8 cellular contexts compared by ENCODE assay signal in genomic region chr3:134651347-134652041, GRCh38. TPM values are rescaled to one million over a fixed set of nuclear protein-coding genes. Genes with fewer than 3 reads are reported as not detected.
DNase-seq lines count a peak whose midpoint lies in the region; ATAC-seq and TF ChIP-seq lines count a peak whose summit lies in the region.

No MANE protein-coding gene starts in this region.

- H3K4me1 ChIP-seq in esophagus squamous epithelium (peaks cover 14 to 19% (median 18%) of the 10 kb centered on the region in 3 donors), muscle layer of colon (ENCODE audit: insufficient read depth, low read length) (peaks cover 6% of the 10 kb centered on the region), vagina (peaks cover 19% of the 10 kb centered on the region)

- DNase-seq in activated naive CD8-positive, alpha-beta T cell treated with anti-CD3 and anti-CD28 coated beads for 36 hours = no peak
- DNase-seq in activated naive CD8-positive, alpha-beta T cell treated with anti-CD3 and anti-CD28 coated beads, Interleukin-2, amount 50 U/mL, for 24 hours = no peak
- DNase-seq in esophagus squamous epithelium (lab: John Stamatoyannopoulos, UW) = no peak
- peak; percentile 85 to 86 for DNase-seq in vagina (ENCODE audit: extremely low spot score in 2 of 2)
- DNase-seq in GM19238 (ENCODE audit: insufficient read length, low spot score) = no peak
- DNase-seq in NCI-H128 (lab: John Stamatoyannopoulos, UW; ENCODE audit: unreplicated experiment) = no peak

- no peaks in the 10 kb centered on the region for H3K9me3 Mint-ChIP-seq in activated naive CD8-positive, alpha-beta T cell treated with anti-CD3 and anti-CD28 coated beads for 36 hours
- no peaks in the 10 kb centered on the region for H3K9me3 Mint-ChIP-seq in activated naive CD8-positive, alpha-beta T cell treated with anti-CD3 and anti-CD28 coated beads, Interleukin-2, amount 50 U/mL, for 24 hours

- H3K4me3 ChIP-seq in esophagus squamous epithelium = peak overlapping the region; percentile 32 to 67 (median 39)
- H3K4me3 ChIP-seq in muscle layer of colon (ENCODE audit: low read depth in 1 of 2, low read length in 2 of 2) = peak overlapping the region in 1 of 2 donors; percentile 62
- H3K4me3 ChIP-seq in vagina = peak overlapping the region; percentile 49 to 54

- H3K27me3 ChIP-seq in esophagus squamous epithelium (peaks cover 0 to 36% (median 0%) of the 10 kb centered on the region in 4 donors), muscle layer of colon (ENCODE audit: control insufficient read depth in 1 of 2, insufficient read depth in 2 of 2, low read length in 2 of 2) (no peaks in the 10 kb centered on the region), vagina (no peaks in the 10 kb centered on the region)

- H3K4me3 Mint-ChIP-seq in activated naive CD8-positive, alpha-beta T cell treated with anti-CD3 and anti-CD28 coated beads for 36 hours = peak overlapping the region; percentile 20
- H3K4me3 Mint-ChIP-seq in activated naive CD8-positive, alpha-beta T cell treated with anti-CD3 and anti-CD28 coated beads, Interleukin-2, amount 50 U/mL, for 24 hours = no peak overlapping the region

- peaks cover 20% of the 10 kb centered on the region for H3K27me3 Mint-ChIP-seq in activated naive CD8-positive, alpha-beta T cell treated with anti-CD3 and anti-CD28 coated beads for 36 hours
- H3K27me3 Mint-ChIP-seq in activated naive CD8-positive, alpha-beta T cell treated with anti-CD3 and anti-CD28 coated beads, Interleukin-2, amount 50 U/mL, for 24 hours = peaks cover 22% of the 10 kb centered on the region

- H3K27ac Mint-ChIP-seq in activated naive CD8-positive, alpha-beta T cell treated with anti-CD3 and anti-CD28 coated beads for 36 hours = no peak overlapping the region
- no peak overlapping the region for H3K27ac Mint-ChIP-seq in activated naive CD8-positive, alpha-beta T cell treated with anti-CD3 and anti-CD28 coated beads, Interleukin-2, amount 50 U/mL, for 24 hours

- intact Hi-C loops in esophagus squamous epithelium (cut with DNase I) = no loop called here
- intact Hi-C loops in vagina (cut with DNase I) = no loop called here

- no peak overlapping the region for H3K9ac ChIP-seq in muscle layer of colon (ENCODE audit: low read length)

- H3K4me1 Mint-ChIP-seq in activated naive CD8-positive, alpha-beta T cell treated with anti-CD3 and anti-CD28 coated beads for 36 hours = no peaks in the 10 kb centered on the region
- H3K4me1 Mint-ChIP-seq in activated naive CD8-positive, alpha-beta T cell treated with anti-CD3 and anti-CD28 coated beads, Interleukin-2, amount 50 U/mL, for 24 hours = no peaks in the 10 kb centered on the region

- H3K36me3 ChIP-seq in esophagus squamous epithelium (no peaks in the 10 kb centered on the region), muscle layer of colon (ENCODE audit: insufficient read depth, low read length) (no peaks in the 10 kb centered on the region), vagina (no peaks in the 10 kb centered on the region)

- H3K36me3 Mint-ChIP-seq in activated naive CD8-positive, alpha-beta T cell treated with anti-CD3 and anti-CD28 coated beads for 36 hours = no peaks in the 10 kb centered on the region
- no peaks in the 10 kb centered on the region for H3K36me3 Mint-ChIP-seq in activated naive CD8-positive, alpha-beta T cell treated with anti-CD3 and anti-CD28 coated beads, Interleukin-2, amount 50 U/mL, for 24 hours (ENCODE audit: low read depth)

- H3K9me3 ChIP-seq in esophagus squamous epithelium = no peaks in the 10 kb centered on the region
- H3K9me3 ChIP-seq in muscle layer of colon (ENCODE audit: low read length) = no peaks in the 10 kb centered on the region
- H3K9me3 ChIP-seq in vagina = no peaks in the 10 kb centered on the region

- TF ChIP-seq CTCF in esophagus squamous epithelium (IDR thresholded peaks at IDR 0.05) = no peak
- no peak for TF ChIP-seq CTCF in vagina (IDR thresholded peaks at IDR 0.05)

- WGBS in esophagus squamous epithelium, 2 donors = 8 to 47% methylated on average over 5 to 12 of the region's 17 CpGs

- ATAC-seq in activated naive CD8-positive, alpha-beta T cell treated with anti-CD3 and anti-CD28 coated beads, Interleukin-2, amount 50 U/mL, for 24 hours = no peak
- ATAC-seq in HG02973 (IDR thresholded peaks at IDR 0.05; ENCODE audit: unreplicated experiment) = no peak

- no peak for TF ChIP-seq POLR2A in esophagus squamous epithelium (IDR thresholded peaks at IDR 0.05)
- TF ChIP-seq POLR2A in vagina (IDR thresholded peaks at IDR 0.05) = no peak

- H3K27ac ChIP-seq in esophagus squamous epithelium = peak overlapping the region in 3 of 4 donors; percentile 0 to 34 (median 4)
- H3K27ac ChIP-seq in muscle layer of colon (ENCODE audit: low read depth, low read length) = peak overlapping the region; percentile 74
- peak overlapping the region; percentile 66 for H3K27ac ChIP-seq in vagina

RNA-seq across cellular contexts. Expression of gene KY, which starts 0.7 kb away (rescaled TPM):
- total RNA-seq in activated naive CD8-positive, alpha-beta T cell treated with anti-CD3 and anti-CD28 coated beads for 36 hours = not detected
- total RNA-seq in esophagus squamous epithelium (1 to 10 TPM in 1 of 4 donors, under 1 TPM in 1, not detected in 2; 0.19 to 1.2 TPM), vagina (3.7 TPM)

Comparison
In these comparisons a context has a peak if more than half of its experiments do, and no peak if none do; other contexts are left out.
1. DNase-seq: peak in vagina (2 of 2); none in activated naive CD8-positive, alpha-beta T cell treated with anti-CD3 and anti-CD28 coated beads for 36 hours (single experiment), activated naive CD8-positive, alpha-beta T cell treated with anti-CD3 and anti-CD28 coated beads, Interleukin-2, amount 50 U/mL, for 24 hours (single experiment), esophagus squamous epithelium (single experiment), GM19238 (single experiment) and NCI-H128 (single experiment).
2. H3K27ac ChIP-seq: peak in every context shown above with its lines; median percentile 74 in muscle layer of colon; 66 in vagina; 4 in esophagus squamous epithelium.